Comparison of ENCODE assay signal across 12 cellular contexts in the genomic region with DNA sequence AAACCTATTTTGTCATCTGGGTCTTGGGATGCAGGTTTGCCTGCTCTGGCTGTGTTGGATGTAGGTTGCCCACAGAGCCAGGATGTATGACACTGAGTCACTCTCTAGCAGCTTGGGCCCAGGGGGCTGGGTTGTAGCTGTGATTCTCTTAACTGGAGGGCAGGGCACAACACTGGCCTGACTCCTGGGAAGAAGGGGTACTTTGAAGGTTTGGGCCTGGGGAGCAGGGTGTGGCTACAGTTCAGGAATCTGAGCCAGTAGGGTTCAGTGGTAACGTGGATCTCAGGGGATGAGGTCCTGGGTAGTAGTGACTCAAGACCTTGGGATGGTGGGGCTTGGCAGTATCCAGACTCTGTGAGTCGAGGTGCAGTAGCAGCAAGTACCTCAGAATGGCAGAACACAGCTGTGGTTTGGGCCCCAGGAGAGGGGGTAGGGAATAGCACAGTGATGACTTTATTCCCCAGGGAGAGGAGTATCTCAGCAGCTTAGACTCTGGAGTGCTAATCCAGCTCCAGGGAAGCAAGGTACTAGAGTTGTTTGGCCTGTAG. TPM values are rescaled to one million over a fixed set of nuclear protein-coding genes. Genes with fewer than 3 reads are reported as not detected.
DNase-seq lines count a peak whose midpoint lies in the region; ATAC-seq and TF ChIP-seq lines count a peak whose summit lies in the region.
"Had no signal": no experiment of that assay in that cellular context is flagged by ENCODE, and none has a peak within 500 bp of the region (broad histone marks: within the 10 kb centered on the region; RNA-seq: fewer than 3 reads in every experiment).

No MANE protein-coding gene starts in this region.

- intact Hi-C loops in ascending aorta (cut with DNase I), result no loop called here

- H3K27ac Mint-ChIP-seq in effector memory CD8-positive, alpha-beta T cell, result peak overlapping the region; percentile 31 to 78
- H3K27ac Mint-ChIP-seq in osteocyte (ENCODE audit: unreplicated experiment), result peak overlapping the region; percentile 48

- no peak overlapping the region for H3K4me3 ChIP-seq in ascending aorta
- H3K4me3 ChIP-seq: body of pancreas had no signal

- peaks cover 0 to 5% of the 10 kb centered on the region in 2 donors for H3K36me3 ChIP-seq in ascending aorta

- no peak for ATAC-seq in effector memory CD8-positive, alpha-beta T cell (replicated peaks)
- ATAC-seq in HG02981 (IDR thresholded peaks at IDR 0.05; ENCODE audit: unreplicated experiment), result no peak
- ATAC-seq: body of pancreas had no signal

- peaks cover 0 to 23% of the 10 kb centered on the region in 2 donors for H3K4me1 ChIP-seq in ascending aorta

- H3K4me1 Mint-ChIP-seq in effector memory CD8-positive, alpha-beta T cell (ENCODE audit: low read depth in 2 of 2), result peaks cover 47 to 62% of the 10 kb centered on the region in 2 donors
- H3K4me1 Mint-ChIP-seq in osteocyte (ENCODE audit: unreplicated experiment), result peaks cover 27% of the 10 kb centered on the region

- TF ChIP-seq CTCF in osteocyte (IDR thresholded peaks at IDR 0.05) (no peak), ascending aorta (IDR thresholded peaks at IDR 0.05) (no peak)

- H3K4me3 Mint-ChIP-seq in effector memory CD8-positive, alpha-beta T cell, result peak overlapping the region; percentile 10 to 50
- no peak overlapping the region for H3K4me3 Mint-ChIP-seq in osteocyte (ENCODE audit: unreplicated experiment)

- H3K27me3 Mint-ChIP-seq in effector memory CD8-positive, alpha-beta T cell, result no peaks in the 10 kb centered on the region
- H3K27me3 Mint-ChIP-seq in osteocyte (ENCODE audit: unreplicated experiment), result no peaks in the 10 kb centered on the region

- no peak overlapping the region for H3K27ac ChIP-seq in ascending aorta
- H3K27ac ChIP-seq: body of pancreas had no signal

- peaks cover 22% of the 10 kb centered on the region in 2 donors for H3K9me3 ChIP-seq in ascending aorta

- peaks cover 6% of the 10 kb centered on the region for H3K36me3 Mint-ChIP-seq in effector memory CD8-positive, alpha-beta T cell (ENCODE audit: insufficient read depth)
- peaks cover 30% of the 10 kb centered on the region for H3K36me3 Mint-ChIP-seq in osteocyte (ENCODE audit: unreplicated experiment)

- no peaks in the 10 kb centered on the region for H3K27me3 ChIP-seq in ascending aorta
- H3K27me3 ChIP-seq: body of pancreas had no signal

- DNase-seq in EL, result peak; percentile 95
- DNase-seq in NCI-H226, result peak; percentile 89
- no peak for DNase-seq in effector memory CD8-positive, alpha-beta T cell
- DNase-seq in osteocyte (ENCODE audit: extremely low spot score, unreplicated experiment), result no peak
- no peak for DNase-seq in NCI-H345 (lab: John Stamatoyannopoulos, UW)
- no peak for DNase-seq in ascending aorta (ENCODE audit: low spot score in 2 of 2)
- DNase-seq in UCSD-AML1 (lab: John Stamatoyannopoulos, UW; ENCODE audit: unreplicated experiment), result no peak
- DNase-seq: body of pancreas; NCI-H1417 treated with DMSO at 0.1 percent for 48 hours; stimulated activated CD4-positive, alpha-beta T cell treated with anti-CD3 and anti-CD28 coated beads, Interleukin-2, amount 100 ng/mL, for 48 hours; T-helper 1 cell had no signal

- H3K9me3 Mint-ChIP-seq in effector memory CD8-positive, alpha-beta T cell, result peaks cover 0 to 8% of the 10 kb centered on the region in 2 donors
- peaks cover 30% of the 10 kb centered on the region for H3K9me3 Mint-ChIP-seq in osteocyte (ENCODE audit: unreplicated experiment)

RNA-seq across cellular contexts. Expression of gene TBC1D15, which starts 25.7 kb away (rescaled TPM):
- total RNA-seq in osteocyte (50.9 and 52.2 TPM in 2 replicates), ascending aorta (18.3 TPM)

Comparison
In these comparisons a context has a peak if more than half of its experiments do, and no peak if none do; other contexts are left out.
1. DNase-seq: peak in EL (single experiment) and NCI-H226 (single experiment); none in effector memory CD8-positive, alpha-beta T cell (0 of 3), osteocyte (single experiment), NCI-H345 (single experiment), ascending aorta (0 of 2) and UCSD-AML1 (single experiment).